8 cellular contexts compared by ENCODE assay signal in the genomic region with DNA sequence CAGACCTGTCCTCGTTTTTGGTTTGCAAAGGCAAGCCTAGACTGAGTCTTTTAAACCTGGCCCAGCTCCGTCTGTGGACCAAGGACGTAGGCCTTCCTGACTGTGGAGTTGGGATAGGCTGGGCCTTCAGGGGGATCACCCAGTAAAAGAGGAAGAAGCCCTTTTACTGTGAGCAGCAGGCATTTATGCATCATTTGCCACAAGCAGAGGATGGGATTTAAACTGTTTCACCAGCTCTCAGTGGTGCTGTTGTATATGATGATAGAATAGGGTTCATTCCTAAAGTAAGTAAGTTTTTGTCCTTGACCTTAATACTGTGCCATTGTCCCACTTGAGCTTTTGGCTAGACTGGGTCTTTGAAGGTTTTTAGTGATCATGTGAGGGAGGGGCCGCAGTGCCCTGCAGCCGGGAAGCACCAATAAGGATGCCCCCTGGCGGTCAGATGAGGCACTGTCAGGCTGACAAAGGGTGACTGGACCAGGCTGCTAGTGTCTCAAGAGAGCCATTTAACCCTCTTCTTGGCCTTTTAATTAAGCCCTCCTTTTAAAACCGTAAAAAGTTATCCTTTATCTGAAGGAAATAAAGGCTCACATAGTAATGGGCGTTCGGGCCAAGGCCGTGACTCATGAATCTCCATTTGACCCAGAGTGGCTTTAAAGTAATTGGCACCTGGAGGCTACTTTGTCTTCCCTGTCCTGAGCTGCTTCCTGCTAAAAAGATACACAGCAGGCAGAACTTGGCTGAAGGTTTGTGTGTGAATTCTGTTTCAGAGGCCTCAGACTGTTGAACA.
DNase-seq lines count a peak whose midpoint lies in the region; ATAC-seq, FAIRE-seq and TF ChIP-seq lines count a peak whose summit lies in the region.

No MANE protein-coding gene starts in this region.

- H3K4me1 Mint-ChIP-seq in activated naive CD8-positive, alpha-beta T cell treated with anti-CD3 and anti-CD28 coated beads for 36 hours, result peaks cover 17% of the 10 kb centered on the region

- ATAC-seq in heart right ventricle, result peak; percentile 49 to 75 (median 54)

- no peak for FAIRE-seq in urothelium cell line (lab: Jason Lieb, UNC)

- no peaks in the 10 kb centered on the region for H3K9me3 Mint-ChIP-seq in activated naive CD8-positive, alpha-beta T cell treated with anti-CD3 and anti-CD28 coated beads for 36 hours

- H3K4me3 ChIP-seq in heart right ventricle, result no peak overlapping the region

- H3K27ac Mint-ChIP-seq in activated naive CD8-positive, alpha-beta T cell treated with anti-CD3 and anti-CD28 coated beads for 36 hours, result no peak overlapping the region

- no peaks in the 10 kb centered on the region for H3K27me3 Mint-ChIP-seq in activated naive CD8-positive, alpha-beta T cell treated with anti-CD3 and anti-CD28 coated beads for 36 hours

- H3K27ac ChIP-seq in heart right ventricle, result peak overlapping the region; percentile 36 to 84 (median 74)

- intact Hi-C loops in heart right ventricle (cut with DNase I), result loop anchor here in 8 of 10 donors (1.0 to 10.0 kb wide), 19 partner anchors 74 to 438 kb away; partner anchors contain the start of genes DCAF12 (in 6 of the 8), UBAP1 (in 6 of the 8), UBE2R2 (in 2 of the 8) and MYORG (in 1 of the 8)

- TF ChIP-seq CTCF in heart right ventricle (IDR thresholded peaks at IDR 0.05), result peak; percentile 45 to 95 (median 93)

- DNase-seq in GM04504 (ENCODE audit: low read depth), result peak; percentile 20
- DNase-seq in HS-27A (ENCODE audit: low read depth), result peak; percentile 35
- peak; percentile 10 for DNase-seq in SKM-1 (lab: John Stamatoyannopoulos, UW; ENCODE audit: unreplicated experiment)
- peak; percentile 63 for DNase-seq in activated naive CD8-positive, alpha-beta T cell treated with anti-CD3 and anti-CD28 coated beads for 36 hours
- peak; percentile 45 to 78 for DNase-seq in heart right ventricle
- DNase-seq in putamen (ENCODE audit: low spot score), result peak; percentile 49
- DNase-seq in urothelium cell line (ENCODE audit: low spot score), result peak; percentile 84
- no peak for DNase-seq in NCI-H2081 treated with DMSO at 0.1 percent for 48 hours (lab: John Stamatoyannopoulos, UW)

- peaks cover 20% of the 10 kb centered on the region for H3K36me3 Mint-ChIP-seq in activated naive CD8-positive, alpha-beta T cell treated with anti-CD3 and anti-CD28 coated beads for 36 hours

- peaks cover 21 to 78% (median 60%) of the 10 kb centered on the region in 9 donors for H3K4me1 ChIP-seq in heart right ventricle

- peaks cover 0 to 84% (median 17%) of the 10 kb centered on the region in 9 donors for H3K36me3 ChIP-seq in heart right ventricle

- no peaks in the 10 kb centered on the region for H3K27me3 ChIP-seq in heart right ventricle

- no peaks in the 10 kb centered on the region for H3K9me3 ChIP-seq in heart right ventricle

- WGBS in heart right ventricle, 2 donors, result 24 to 32% methylated on average over 10 of the region's 10 CpGs

- H3K4me3 Mint-ChIP-seq in activated naive CD8-positive, alpha-beta T cell treated with anti-CD3 and anti-CD28 coated beads for 36 hours, result no peak overlapping the region
